In genomic region chr2:171319164-171319810, GRCh38 we compare ENCODE assay signal across 8 cellular contexts.
A peak's percentile ranks its signal among the peaks of the same experiment; 100 is the strongest.
DNase-seq lines count a peak whose midpoint lies in the region; ATAC-seq and TF ChIP-seq lines count a peak whose summit lies in the region.

No MANE protein-coding gene starts in this region.

- H3K4ac ChIP-seq in neuronal stem cell (ENCODE audit: low read length) = no peak overlapping the region

- DNase-seq in MM.1S (no peak), neuronal stem cell (ENCODE audit: low spot score) (no peak), HK-2 (ENCODE audit: unreplicated experiment) (no peak), left cardiac atrium (no peak), GOT3 (lab: John Stamatoyannopoulos, UW) (no peak)

- H3K36me3 ChIP-seq in ES-I3 (ENCODE audit: insufficient read depth, low read length) = no peaks in the 10 kb centered on the region
- H3K36me3 ChIP-seq in MM.1S (replicated peaks; ENCODE audit: insufficient read depth, low read length) = no peaks in the 10 kb centered on the region
- peaks cover 0 to 10% of the 10 kb centered on the region in 2 donors for H3K36me3 ChIP-seq in neuronal stem cell (replicated peaks in 1 of 2; ENCODE audit: control insufficient read depth in 2 of 2, insufficient read depth in 2 of 2, low read length in 2 of 2)

- H3K9ac ChIP-seq in ES-I3 (ENCODE audit: low read depth, low read length) = peak overlapping the region; percentile 35
- H3K9ac ChIP-seq in MM.1S (ENCODE audit: low read length) = peak overlapping the region; percentile 24; the same call in 1 of the 2 replicates
- H3K9ac ChIP-seq in neuronal stem cell (ENCODE audit: low read depth, low read length, poor library complexity) = no peak overlapping the region

- H2AK5ac ChIP-seq in neuronal stem cell (ENCODE audit: low read depth, low read length) = no peak overlapping the region

- H4K8ac ChIP-seq in neuronal stem cell (ENCODE audit: low read depth, low read length) = no peak overlapping the region

- H2BK5ac ChIP-seq in neuronal stem cell (ENCODE audit: low read length) = no peak overlapping the region

- H3K9me2 ChIP-seq in MM.1S (replicated peaks; ENCODE audit: insufficient read depth, low read length) = no peaks in the 10 kb centered on the region

- peaks cover 16% of the 10 kb centered on the region for H3F3A ChIP-seq in MM.1S (ENCODE audit: insufficient read depth, low read length)

- H4K20me1 ChIP-seq in MM.1S (ENCODE audit: insufficient read depth, low read length) = no peaks in the 10 kb centered on the region

- intact Hi-C loops in left cardiac atrium (cut with DNase I) = no loop called here

- H3K23ac ChIP-seq in neuronal stem cell (ENCODE audit: low read depth, low read length, poor library complexity) = no peak overlapping the region

- ATAC-seq in GM21528 (IDR thresholded peaks at IDR 0.05; ENCODE audit: low FRiP score, unreplicated experiment) = peak; percentile 53
- no peak for ATAC-seq in left cardiac atrium

- H3K79me2 ChIP-seq in MM.1S (ENCODE audit: low read length) = no peaks in the 10 kb centered on the region

- H3K18ac ChIP-seq in neuronal stem cell (ENCODE audit: low read length) = no peak overlapping the region

- no CpG with 5 or more reads among the region's 12 CpGs for WGBS in neuronal stem cell (ENCODE audit: extremely low coverage in 2 of 2, insufficient read length in 2 of 2, insufficient replicate concordance in 1 of 2), 2 donors

- H3K27ac ChIP-seq in MM.1S (ENCODE audit: low read length) (peak overlapping the region; percentile 70), angular gyrus (ENCODE audit: low read depth, low read length) (peak overlapping the region; percentile 88), neuronal stem cell (replicated peaks; ENCODE audit: low read length) (no peak overlapping the region)

- H3K14ac ChIP-seq in neuronal stem cell (ENCODE audit: low read length) = no peak overlapping the region

- no peaks in the 10 kb centered on the region for H3K79me1 ChIP-seq in neuronal stem cell (ENCODE audit: low read depth, low read length)

- no peak overlapping the region for H4K91ac ChIP-seq in neuronal stem cell (ENCODE audit: low read depth, low read length, poor library complexity)

- H2BK12ac ChIP-seq in neuronal stem cell (ENCODE audit: low read length) = no peak overlapping the region

- H3K9me3 ChIP-seq in ES-I3 (ENCODE audit: control insufficient read depth, insufficient read depth, low read length) = no peaks in the 10 kb centered on the region
- H3K9me3 ChIP-seq in MM.1S (replicated peaks; ENCODE audit: insufficient read depth, low read length) = no peaks in the 10 kb centered on the region
- no peaks in the 10 kb centered on the region for H3K9me3 ChIP-seq in neuronal stem cell (replicated peaks in 1 of 2; ENCODE audit: control insufficient read depth in 2 of 2, insufficient read depth in 1 of 2, low read depth in 1 of 2, low read length in 2 of 2)

- peak overlapping the region; percentile 76 for H2AFZ ChIP-seq in MM.1S (ENCODE audit: low read length)
- H2AFZ ChIP-seq in neuronal stem cell (ENCODE audit: low read length) = peak overlapping the region; percentile 47

- no peak for TF ChIP-seq CTCF in MM.1S (IDR thresholded peaks at IDR 0.05; ENCODE audit: low read length)

- H3K4me3 ChIP-seq in MM.1S (ENCODE audit: low read length) (peak overlapping the region; percentile 34; the same call in 1 of the 2 replicates), neuronal stem cell (ENCODE audit: low read length in 2 of 2) (no peak overlapping the region)

- no peak overlapping the region for H2BK120ac ChIP-seq in neuronal stem cell (ENCODE audit: low read depth, low read length)

- H3K4me2 ChIP-seq in MM.1S (ENCODE audit: low read depth, low read length) (peak overlapping the region; percentile 74), neuronal stem cell (ENCODE audit: insufficient read depth, low read length, poor library complexity, severe bottlenecking) (no peak overlapping the region)

- H3K4me1 ChIP-seq in ES-I3 (ENCODE audit: insufficient read depth, low read length) (peaks cover 66% of the 10 kb centered on the region), MM.1S (ENCODE audit: low read length) (peaks cover 45% of the 10 kb centered on the region), neuronal stem cell (ENCODE audit: control insufficient read depth in 2 of 2, insufficient read depth in 1 of 2, low read depth in 1 of 2, low read length in 2 of 2) (peaks cover 10 to 16% of the 10 kb centered on the region in 2 donors)

- H3K27me3 ChIP-seq in MM.1S (replicated peaks; ENCODE audit: insufficient read depth, low read length) (no peaks in the 10 kb centered on the region), neuronal stem cell (ENCODE audit: control insufficient read depth in 3 of 3, insufficient read depth in 3 of 3, low read depth in 1 of 3, low read length in 3 of 3) (no peaks in the 10 kb centered on the region)

- H2BK15ac ChIP-seq in neuronal stem cell (ENCODE audit: low read length) = no peak overlapping the region
